ENCODE assay signal across 8 cellular contexts in genomic region chr17:59220328-59221158, GRCh38. TPM values are rescaled to one million over a fixed set of nuclear protein-coding genes. Genes with fewer than 3 reads are reported as not detected.
DNase-seq lines count a peak whose midpoint lies in the region; ATAC-seq and TF ChIP-seq lines count a peak whose summit lies in the region.

TSS of gene GDPD1 (plus strand) at chr17:59220511. CDS start at chr17:59220610, 99 bp downstream.

- H3K79me2 ChIP-seq in OCI-LY1 (ENCODE audit: insufficient read depth, low read length) = no peaks in the 10 kb centered on the region

- TF ChIP-seq CTCF in OCI-LY1 (IDR thresholded peaks at IDR 0.05; ENCODE audit: low read length) (peak; percentile 74), epithelial cell of proximal tubule (conservative IDR thresholded peaks at IDR 0.05; ENCODE audit: low read depth, low read length) (peak; percentile 51), mucosa of descending colon (IDR thresholded peaks at IDR 0.05) (peak; percentile 83)

- no peaks in the 10 kb centered on the region for H4K20me1 ChIP-seq in OCI-LY1 (ENCODE audit: insufficient read depth, low read length)

- H3K9me2 ChIP-seq in OCI-LY1 (ENCODE audit: low read depth, low read length) = no peaks in the 10 kb centered on the region

- DNase-seq in DMS153 treated with DMSO at 0.1 percent for 48 hours (lab: John Stamatoyannopoulos, UW; ENCODE audit: unreplicated experiment) (peak; percentile 95), HuH-7.5 (ENCODE audit: low spot score) (peak; percentile 95), activated T-cell treated with anti-CD3 and anti-CD28 coated beads for 24 hours (ENCODE audit: low read depth) (peak; percentile 95), epithelial cell of proximal tubule (ENCODE audit: low read depth) (peak; percentile 30), mucosa of descending colon (peak; percentile 97 to 98 (median 98))
- DNase-seq in stimulated activated CD8-positive, alpha-beta memory T cell treated with anti-CD3 and anti-CD28 coated beads, Interleukin-4, amount 100 ng/mL, for 1 hour (ENCODE audit: low read depth in 2 of 2, low spot score in 1 of 2) = peak; percentile 78 to 96

- H3K4me1 ChIP-seq in OCI-LY1 (ENCODE audit: insufficient read depth, low read length, severe bottlenecking) (peaks cover 11% of the 10 kb centered on the region), mucosa of descending colon (ENCODE audit: low read depth) (peaks cover 2% of the 10 kb centered on the region)

- H3K27ac ChIP-seq in OCI-LY1 (ENCODE audit: low read depth, low read length, poor library complexity, severe bottlenecking) = no peak within 1 kb of the TSS

- H3K9me3 ChIP-seq in OCI-LY1 (ENCODE audit: low read length) (no peaks in the 10 kb centered on the region), mucosa of descending colon (no peaks in the 10 kb centered on the region)

- peak within 1 kb of the TSS; percentile 99 for H2AFZ ChIP-seq in OCI-LY1 (ENCODE audit: low read length)

- peak within 1 kb of the TSS; percentile 96 for H3K4me2 ChIP-seq in OCI-LY1 (ENCODE audit: low read length)

- ATAC-seq in GM21528 (IDR thresholded peaks at IDR 0.05; ENCODE audit: low FRiP score, unreplicated experiment) = peak; percentile 90
- ATAC-seq in mucosa of descending colon = peak; percentile 99

- H3K36me3 ChIP-seq in OCI-LY1 (ENCODE audit: insufficient read depth, low read length) (no peaks in the 10 kb centered on the region), mucosa of descending colon (ENCODE audit: low read depth) (no peaks in the 10 kb centered on the region)

- H3K9ac ChIP-seq in OCI-LY1 (ENCODE audit: low read length) = peak within 1 kb of the TSS; percentile 76

- no peaks in the 10 kb centered on the region for H3K27me3 ChIP-seq in OCI-LY1 (ENCODE audit: insufficient read depth, low read length)

- no peaks in the 10 kb centered on the region for H3F3A ChIP-seq in OCI-LY1 (ENCODE audit: insufficient read depth, low read length)

- H3K4me3 ChIP-seq in OCI-LY1 (ENCODE audit: low read depth, low read length, poor library complexity, severe bottlenecking) (peak within 1 kb of the TSS; percentile 76), epithelial cell of proximal tubule (ENCODE audit: low read depth, low read length) (peak within 1 kb of the TSS; percentile 100), mucosa of descending colon (peak within 1 kb of the TSS; percentile 70)

- intact Hi-C loops in mucosa of descending colon (cut with DNase I, micrococcal nuclease) = loop anchor here in 1 of 2 donors (5.0 kb wide), 1 partner anchor 77 kb away; no protein-coding TSS in a partner anchor

RNA-seq across cellular contexts. Expression of gene GDPD1, which starts in this region (rescaled TPM):
- 0.92 and 2.9 TPM in 2 replicates for total RNA-seq in epithelial cell of proximal tubule
- 1 to 10 TPM; 4.5 to 6.2 (median 4.9) TPM for total RNA-seq in mucosa of descending colon

Comparison
In these comparisons a context has a peak if more than half of its experiments do, and no peak if none do; other contexts are left out.
1. DNase-seq: peak in every context shown above with its lines; median percentile 98 in mucosa of descending colon; 95 in DMS153 treated with DMSO at 0.1 percent for 48 hours; 95 in HuH-7.5; 95 in activated T-cell treated with anti-CD3 and anti-CD28 coated beads for 24 hours; 87 in stimulated activated CD8-positive, alpha-beta memory T cell treated with anti-CD3 and anti-CD28 coated beads, Interleukin-4, amount 100 ng/mL, for 1 hour; 30 in epithelial cell of proximal tubule.